In genomic region chr7:100802951-100803350, GRCh38 we compare ENCODE assay signal across 10 cellular contexts. TPM values are rescaled to one million over a fixed set of nuclear protein-coding genes. Genes with fewer than 3 reads are reported as not detected.
DNase-seq lines count a peak whose midpoint lies in the region; ATAC-seq and TF ChIP-seq lines count a peak whose summit lies in the region.
"Had no signal": no experiment of that assay in that cellular context is flagged by ENCODE, and none has a peak within 500 bp of the region (broad histone marks: within the 10 kb centered on the region; RNA-seq: fewer than 3 reads in every experiment).

No MANE protein-coding gene starts in this region.

- ATAC-seq in T-cell (replicated peaks in 1 of 4), result no peak

- peak overlapping the region; percentile 46 to 99 (median 93); a peak in 21 of 22 replicates for H3K27ac ChIP-seq in BLaER1 treated with 17β-estradiol and CSF1 and Interleukin-3, amounts not matched to agents 10 nM and 100 nM
- no peak overlapping the region for H3K27ac ChIP-seq in KMS-11

- POLR2A ChIA-PET in T-cell (lab: Charles Lee), result interaction anchor here in 1 of 2 donors (0.5 kb wide), 1 partner anchor 528 kb away, joined by 3 read pairs; no protein-coding TSS in a partner anchor

- H3K36me3 ChIP-seq in BLaER1 treated with 17β-estradiol and CSF1 and Interleukin-3, amounts not matched to agents 10 nM and 100 nM, result peaks cover 35 to 67% (median 42%) of the 10 kb centered on the region in 11 experiments
- H3K36me3 ChIP-seq in KMS-11 (ENCODE audit: insufficient read depth), result no peaks in the 10 kb centered on the region

- H3K9ac ChIP-seq in BLaER1 treated with 17β-estradiol and CSF1 and Interleukin-3, amounts not matched to agents 10 nM and 100 nM, result peak overlapping the region; percentile 63 to 92 (median 84)
- no peak overlapping the region for H3K9ac ChIP-seq in KMS-11

- intact Hi-C loops in dendritic cell treated with granulocyte-macrophage colony-stimulating factor and Interleukin-4, amounts not matched to agents 40 ng/mL and 50 ng/mL, for 4 days (cut with micrococcal nuclease), result loop anchor here (5.0 kb wide), 1 partner anchor 34 kb away; no protein-coding TSS in a partner anchor

- H3K4me3 ChIP-seq in BLaER1 treated with 17β-estradiol and CSF1 and Interleukin-3, amounts not matched to agents 10 nM and 100 nM, result peak overlapping the region; percentile 39 to 68 (median 58)
- H3K4me3 ChIP-seq in KMS-11 (IDR thresholded peaks at IDR 0.05; ENCODE audit: insufficient read depth, low read depth, low read length), result no peak overlapping the region

- no peaks in the 10 kb centered on the region for H4K20me1 ChIP-seq in BLaER1 treated with 17β-estradiol and CSF1 and Interleukin-3, amounts not matched to agents 10 nM and 100 nM
- H4K20me1 ChIP-seq in KMS-11 (ENCODE audit: insufficient read depth), result no peaks in the 10 kb centered on the region

- no peaks in the 10 kb centered on the region for H3K36me3 Mint-ChIP-seq in dendritic cell treated with granulocyte-macrophage colony-stimulating factor and Interleukin-4, amounts not matched to agents 40 ng/mL and 50 ng/mL, for 4 days (ENCODE audit: low read depth)
- H3K36me3 Mint-ChIP-seq in osteocyte (ENCODE audit: unreplicated experiment), result peaks cover 26% of the 10 kb centered on the region
- H3K36me3 Mint-ChIP-seq in T-cell, result peaks cover 7% of the 10 kb centered on the region

- 0 out of 22 replicates have a peak, but pooled peaks cover 0 to 4% (median 0%) of the 10 kb centered on the region in 11 experiments for H3K9me3 ChIP-seq in BLaER1 treated with 17β-estradiol and CSF1 and Interleukin-3, amounts not matched to agents 10 nM and 100 nM (replicated peaks in 1 of 11)
- H3K9me3 ChIP-seq: neutrophil had no signal

- no peaks in the 10 kb centered on the region for H3K9me3 Mint-ChIP-seq in dendritic cell treated with granulocyte-macrophage colony-stimulating factor and Interleukin-4, amounts not matched to agents 40 ng/mL and 50 ng/mL, for 4 days
- H3K9me3 Mint-ChIP-seq in osteocyte (ENCODE audit: unreplicated experiment) (no peaks in the 10 kb centered on the region), T-cell (no peaks in the 10 kb centered on the region)
- H3K9me3 Mint-ChIP-seq: activated CD4-positive, alpha-beta memory T cell treated with anti-CD3 and anti-CD28 coated beads, Interleukin-2, amount 10 ng/mL, durations not matched to agents 7 days and 5 days had no signal

- peak overlapping the region; percentile 75 for H2AFZ ChIP-seq in KMS-11 (ENCODE audit: low read depth)

- H3K4me2 ChIP-seq in BLaER1 treated with 17β-estradiol and CSF1 and Interleukin-3, amounts not matched to agents 10 nM and 100 nM, result peak overlapping the region; percentile 92 to 100 (median 99)
- H3K4me2 ChIP-seq in KMS-11, result peak overlapping the region; percentile 31; the same call in 1 of the 2 replicates

- H3K4me3 Mint-ChIP-seq in dendritic cell treated with granulocyte-macrophage colony-stimulating factor and Interleukin-4, amounts not matched to agents 40 ng/mL and 50 ng/mL, for 4 days, result peak overlapping the region; percentile 58
- H3K4me3 Mint-ChIP-seq in osteocyte (ENCODE audit: unreplicated experiment), result no peak overlapping the region
- no peak overlapping the region for H3K4me3 Mint-ChIP-seq in T-cell
- H3K4me3 Mint-ChIP-seq: activated CD4-positive, alpha-beta memory T cell treated with anti-CD3 and anti-CD28 coated beads, Interleukin-2, amount 10 ng/mL, durations not matched to agents 7 days and 5 days had no signal

- CTCF ChIA-PET in T-cell (lab: Charles Lee), result no interaction called here

- H3K27ac Mint-ChIP-seq in dendritic cell treated with granulocyte-macrophage colony-stimulating factor and Interleukin-4, amounts not matched to agents 40 ng/mL and 50 ng/mL, for 4 days, result peak overlapping the region; percentile 88
- H3K27ac Mint-ChIP-seq in osteocyte (ENCODE audit: unreplicated experiment), result peak overlapping the region; percentile 88
- no peak overlapping the region for H3K27ac Mint-ChIP-seq in T-cell
- H3K27ac Mint-ChIP-seq: activated CD4-positive, alpha-beta memory T cell treated with anti-CD3 and anti-CD28 coated beads, Interleukin-2, amount 10 ng/mL, durations not matched to agents 7 days and 5 days had no signal

- no peak for DNase-seq in osteocyte (ENCODE audit: extremely low spot score, unreplicated experiment)
- no peak for DNase-seq in T-cell
- no peak for DNase-seq in retina
- DNase-seq in DMS79 treated with DMSO at 0.1 percent for 48 hours (lab: John Stamatoyannopoulos, UW), result no peak
- no peak for DNase-seq in UCSD-AML1 (lab: John Stamatoyannopoulos, UW; ENCODE audit: unreplicated experiment)

- peaks cover 21% of the 10 kb centered on the region for H3K27me3 Mint-ChIP-seq in dendritic cell treated with granulocyte-macrophage colony-stimulating factor and Interleukin-4, amounts not matched to agents 40 ng/mL and 50 ng/mL, for 4 days
- H3K27me3 Mint-ChIP-seq in osteocyte (ENCODE audit: unreplicated experiment) (no peaks in the 10 kb centered on the region), T-cell (peaks cover 0 to 7% of the 10 kb centered on the region in 2 donors)

- H3K4me1 ChIP-seq in BLaER1 treated with 17β-estradiol and CSF1 and Interleukin-3, amounts not matched to agents 10 nM and 100 nM, result peaks cover 68 to 91% (median 79%) of the 10 kb centered on the region in 10 experiments
- peaks cover 5% of the 10 kb centered on the region for H3K4me1 ChIP-seq in KMS-11 (ENCODE audit: low read depth, poor library complexity, severe bottlenecking)

- TF ChIP-seq CTCF in KMS-11 (conservative IDR thresholded peaks at IDR 0.05; ENCODE audit: low read depth, low read length) (no peak), osteocyte (IDR thresholded peaks at IDR 0.05) (no peak)

- no peaks in the 10 kb centered on the region for H3K79me2 ChIP-seq in KMS-11 (ENCODE audit: insufficient read depth, low read depth)

- H3K4me1 Mint-ChIP-seq in dendritic cell treated with granulocyte-macrophage colony-stimulating factor and Interleukin-4, amounts not matched to agents 40 ng/mL and 50 ng/mL, for 4 days (ENCODE audit: low read depth), result peaks cover 48% of the 10 kb centered on the region
- H3K4me1 Mint-ChIP-seq in osteocyte (ENCODE audit: unreplicated experiment) (peaks cover 48% of the 10 kb centered on the region), T-cell (peaks cover 0 to 8% (median 0%) of the 10 kb centered on the region in 3 donors)

- H3K27me3 ChIP-seq in BLaER1 treated with 17β-estradiol and CSF1 and Interleukin-3, amounts not matched to agents 10 nM and 100 nM, result no peaks in the 10 kb centered on the region
- H3K27me3 ChIP-seq in KMS-11 (ENCODE audit: insufficient read depth, low read depth), result peaks cover 44% of the 10 kb centered on the region

RNA-seq across cellular contexts. Expression of gene EPHB4, which starts 24.4 kb away (rescaled TPM):
- total RNA-seq in osteocyte, result 88.9 and 91.9 TPM in 2 replicates
- 10 to 100 TPM in 2 of 5 donors, 1 to 10 TPM in 3; 7.8 to 12.7 (median 9.5) TPM for total RNA-seq in T-cell

RNA-seq across cellular contexts. Expression of gene SLC12A9, which starts 49.6 kb away (rescaled TPM):
- total RNA-seq in osteocyte, result 32.1 and 32.4 TPM in 2 replicates
- total RNA-seq in T-cell, result 10 to 100 TPM; 49.9 to 72.6 (median 70.2) TPM

Comparison
In these comparisons a context has a peak if more than half of its experiments do, and no peak if none do; other contexts are left out.
1. H3K27ac Mint-ChIP-seq: peak in dendritic cell treated with granulocyte-macrophage colony-stimulating factor and Interleukin-4, amounts not matched to agents 40 ng/mL and 50 ng/mL, for 4 days (single experiment) and osteocyte (single experiment); none in T-cell (0 of 2).